Comparison of ENCODE assay signal across 30 cellular contexts in the genomic region with DNA sequence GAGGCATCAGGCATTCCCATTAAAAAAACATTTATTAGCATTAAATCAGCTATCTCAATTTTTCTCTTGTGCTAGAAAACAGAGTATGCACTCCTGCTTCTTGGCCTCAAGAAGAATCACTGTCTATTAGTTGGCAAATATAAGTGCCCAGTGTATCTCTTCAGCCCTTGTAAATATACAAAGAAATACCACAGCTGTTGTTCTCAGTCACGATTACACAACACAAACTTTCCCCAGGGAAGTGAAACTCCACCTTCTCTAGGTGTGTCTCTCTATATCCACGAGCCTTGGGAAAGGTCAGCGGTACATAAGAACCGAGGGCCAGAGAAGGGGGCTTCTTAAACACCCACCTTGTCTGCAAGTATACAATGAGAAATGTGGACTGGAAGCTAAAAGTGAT.
"Had no signal": no experiment of that assay in that cellular context is flagged by ENCODE, and none has a peak within 500 bp of the region (broad histone marks: within the 10 kb centered on the region; RNA-seq: fewer than 3 reads in every experiment).

No MANE protein-coding gene starts in this region.

- H3K27ac ChIP-seq: ascending aorta, body of pancreas, cardiac muscle cell, Peyer's patch, RWPE1 had no signal

- ATAC-seq: activated CD4-positive, CD25-positive, alpha-beta regulatory T cell treated with anti-CD3 and anti-CD28 coated beads, Interleukin-2, amount 50 U/mL, for 24 hours; activated CD8-positive, alpha-beta memory T cell treated with anti-CD3 and anti-CD28 coated beads, Interleukin-2, amount 10 ng/mL, durations not matched to agents 7 days and 5 days; activated naive CD4-positive, alpha-beta T cell treated with anti-CD3 and anti-CD28 coated beads, Interleukin-2, amount 50 U/mL, for 72 hours; activated naive CD8-positive, alpha-beta T cell treated with anti-CD3 and anti-CD28 coated beads, Interleukin-2, amount 50 U/mL, for 24 hours; body of pancreas had no signal

- H3K4me3 ChIP-seq: ascending aorta, body of pancreas, cardiac muscle cell, Peyer's patch had no signal

- H3K4me1 ChIP-seq: ascending aorta, body of pancreas, Peyer's patch had no signal

- FAIRE-seq: colon had no signal

- H3K27me3 ChIP-seq: ascending aorta, body of pancreas, cardiac muscle cell, Peyer's patch had no signal

- H3K9me3 ChIP-seq: ascending aorta, body of pancreas, Peyer's patch had no signal

- DNase-seq: activated CD4-positive, alpha-beta T cell treated with anti-CD3 and anti-CD28 coated beads for 48 hours; activated CD4-positive, alpha-beta T cell treated with anti-CD3 and anti-CD28 coated beads, Interleukin-2, amount 50 U/mL, for 4 hours; activated CD8-positive, alpha-beta memory T cell treated with anti-CD3 and anti-CD28 coated beads, Interleukin-2, amount 10 ng/mL, durations not matched to agents 7 days and 5 days; activated effector memory CD4-positive, alpha-beta T cell treated with Interleukin-2 at 50 U/mL for 16 hours; activated naive CD4-positive, alpha-beta T cell treated with Interleukin-2 at 50 U/mL for 16 hours; activated naive CD8-positive, alpha-beta T cell treated with anti-CD3 and anti-CD28 coated beads, Interleukin-2, amount 50 U/mL, for 24 hours; activated T-cell treated with anti-CD3 and anti-CD28 coated beads, Interleukin-2, amount 50 U/mL, for 24 hours; amniotic stem cell; body of pancreas; cerebellar nuclear complex; Karpas-422; NCI-H1048; NCI-H146; NCI-H187 treated with DMSO at 0.1 percent for 48 hours; NCI-H2107; NCI-H2171 treated with DMSO at 0.1 percent for 48 hours; NCI-H345; NCI-H510A; NCI-H526 treated with DMSO at 0.1 percent for 48 hours; NCI-H82; NK-92 treated with Interleukin-12 subunit alpha and Interleukin-12 subunit beta, amount 100 ng/mL, for 24 hours; OCI-M1; Peyer's patch; Right ventricle myocardium superior had no signal

- H3K36me3 ChIP-seq: ascending aorta, cardiac muscle cell, Peyer's patch had no signal
